25 cellular contexts compared by ENCODE assay signal in the genomic region with DNA sequence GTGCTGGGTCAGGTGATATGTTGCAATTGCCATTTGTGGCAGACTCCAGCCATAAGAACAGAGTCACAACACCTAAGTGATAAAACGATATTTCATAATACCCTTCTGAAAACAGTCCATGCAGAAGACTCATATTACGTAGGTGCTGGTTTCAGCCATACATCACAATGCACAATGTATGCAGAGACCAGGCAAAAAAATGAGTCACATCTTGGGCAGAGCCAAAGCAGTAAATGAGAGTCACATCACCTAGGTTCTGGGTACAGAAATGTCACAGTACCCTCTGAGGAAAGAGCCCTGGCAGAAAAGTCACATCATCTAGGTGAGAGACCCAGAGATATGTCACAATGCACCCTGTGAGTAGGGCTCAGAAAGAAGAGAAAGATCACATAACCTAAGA.
DNase-seq lines count a peak whose midpoint lies in the region; ATAC-seq and TF ChIP-seq lines count a peak whose summit lies in the region.
"Had no signal": no experiment of that assay in that cellular context is flagged by ENCODE, and none has a peak within 500 bp of the region (broad histone marks: within the 10 kb centered on the region; RNA-seq: fewer than 3 reads in every experiment).

No MANE protein-coding gene starts in this region.

- H3K4me1 Mint-ChIP-seq in endodermal cell, result peaks cover 12% of the 10 kb centered on the region
- no peaks in the 10 kb centered on the region for H3K4me1 Mint-ChIP-seq in activated naive CD4-positive, alpha-beta T cell treated with anti-CD3 and anti-CD28 coated beads, Interleukin-2, amount 10 ng/mL, durations not matched to agents 7 days and 5 days
- H3K4me1 Mint-ChIP-seq: CD14-positive monocyte; CD4-positive, alpha-beta memory T cell; CD4-positive, CD25-positive, alpha-beta regulatory T cell; CD8-positive, alpha-beta memory T cell had no signal

- H3K27me3 ChIP-seq in PC-9 (ENCODE audit: insufficient read depth, low read depth), result no peaks in the 10 kb centered on the region
- H3K27me3 ChIP-seq in endodermal cell (ENCODE audit: control insufficient read depth, insufficient read depth, low read length, poor library complexity, severe bottlenecking), result no peaks in the 10 kb centered on the region
- H3K27me3 ChIP-seq: BE2C, BLaER1 had no signal

- no peaks in the 10 kb centered on the region for H3K36me3 Mint-ChIP-seq in endodermal cell (ENCODE audit: low read depth)
- no peaks in the 10 kb centered on the region for H3K36me3 Mint-ChIP-seq in activated naive CD4-positive, alpha-beta T cell treated with anti-CD3 and anti-CD28 coated beads, Interleukin-2, amount 10 ng/mL, durations not matched to agents 7 days and 5 days
- H3K36me3 Mint-ChIP-seq: CD14-positive monocyte; CD4-positive, alpha-beta memory T cell; CD4-positive, CD25-positive, alpha-beta regulatory T cell had no signal

- H3K4me1 ChIP-seq in PC-9 (replicated peaks; ENCODE audit: insufficient read depth) (peaks cover 16% of the 10 kb centered on the region; the same call in 1 of the 2 replicates), endodermal cell (ENCODE audit: control insufficient read depth, insufficient read depth, low read length) (no peaks in the 10 kb centered on the region)
- H3K4me1 ChIP-seq: BE2C had no signal

- peak in 1 of 2 experiments; percentile 53 for DNase-seq in PC-9
- peak; percentile 25 for DNase-seq in epithelial cell of esophagus (ENCODE audit: low read depth)
- DNase-seq in NCI-H446 treated with DMSO at 0.1 percent for 48 hours (lab: John Stamatoyannopoulos, UW), result no peak
- no peak for DNase-seq in endodermal cell
- no peak for DNase-seq in activated naive CD4-positive, alpha-beta T cell treated with anti-CD3 and anti-CD28 coated beads, Interleukin-2, amount 10 ng/mL, durations not matched to agents 7 days and 5 days
- DNase-seq: 8988T; ACHN; BE2C; C1 segment of cervical spinal cord; CD4-positive, alpha-beta memory T cell; CD4-positive, CD25-positive, alpha-beta regulatory T cell; CD8-positive, alpha-beta memory T cell; COR-L47; DMS 273 treated with DMSO at 0.1 percent for 48 hours; DMS153; DMS53; DMS79; DND-41; EL; GDM1 had no signal

- no peaks in the 10 kb centered on the region for H4K20me1 ChIP-seq in PC-9 (ENCODE audit: insufficient read depth)
- H4K20me1 ChIP-seq: BLaER1 had no signal

- no peak for ATAC-seq in HG03280 (IDR thresholded peaks at IDR 0.05; ENCODE audit: unreplicated experiment)
- ATAC-seq: GM12878 had no signal

- H3K79me2 ChIP-seq in PC-9 (ENCODE audit: low read depth), result no peaks in the 10 kb centered on the region

- CTCF ChIA-PET in PC-9 (lab: Charles Lee), result no interaction called here
- CTCF ChIA-PET in activated naive CD4-positive, alpha-beta T cell treated with anti-CD3 and anti-CD28 coated beads, Interleukin-2, amount 10 ng/mL, durations not matched to agents 7 days and 5 days (lab: Charles Lee), result no interaction called here

- POLR2A ChIA-PET in PC-9 (lab: Charles Lee; ENCODE audit: unreplicated experiment), result no interaction called here

- 63 to 76% methylated on average over 2 of the region's 2 CpGs for WGBS in endodermal cell (ENCODE audit: insufficient coverage in 1 of 2, insufficient read length in 1 of 2), 2 experiments

- no TSS peak for BruUV-seq in PC-9 (replicated peaks; lab: Mats Ljungman, UMichigan)

- no peak overlapping the region for H2AFZ ChIP-seq in PC-9

- H3K4me2 ChIP-seq in PC-9, result no peak overlapping the region
- H3K4me2 ChIP-seq: BLaER1 had no signal

- no peak overlapping the region for H3K27ac Mint-ChIP-seq in endodermal cell
- no peak overlapping the region for H3K27ac Mint-ChIP-seq in activated naive CD4-positive, alpha-beta T cell treated with anti-CD3 and anti-CD28 coated beads, Interleukin-2, amount 10 ng/mL, durations not matched to agents 7 days and 5 days
- H3K27ac Mint-ChIP-seq: CD14-positive monocyte; CD4-positive, alpha-beta memory T cell; CD8-positive, alpha-beta memory T cell had no signal

- H3K9me3 ChIP-seq in PC-9 (ENCODE audit: insufficient read depth, low read depth), result peaks cover 44% of the 10 kb centered on the region
- H3K9me3 ChIP-seq in iPS-18c (ENCODE audit: control insufficient read depth, insufficient read depth, low read length), result peaks cover 11% of the 10 kb centered on the region
- H3K9me3 ChIP-seq in endodermal cell (ENCODE audit: control insufficient read depth, low read length), result peaks cover 74% of the 10 kb centered on the region
- H3K9me3 ChIP-seq: BE2C had no signal

- no peak overlapping the region for H3K9ac ChIP-seq in endodermal cell (ENCODE audit: extremely low read depth, low read length, poor library complexity, severe bottlenecking)
- H3K9ac ChIP-seq: BLaER1 had no signal

- no peak for TF ChIP-seq CTCF in PC-9 (conservative IDR thresholded peaks at IDR 0.05)
- no peak for TF ChIP-seq CTCF in epithelial cell of esophagus (IDR thresholded peaks at IDR 0.05; ENCODE audit: insufficient read depth, low read depth, low read length, missing control alignments)
- no peak for TF ChIP-seq CTCF in endodermal cell (conservative IDR thresholded peaks at IDR 0.05)

- H3K4me3 ChIP-seq in PC-9, result no peak overlapping the region
- H3K4me3 ChIP-seq in epithelial cell of esophagus (ENCODE audit: low read length), result no peak overlapping the region
- H3K4me3 ChIP-seq in iPS-18c (ENCODE audit: insufficient read depth, low read depth, low read length), result 0 out of 2 replicates have a peak overlapping the region, but pooled peaks have one; percentile 20
- no peak overlapping the region for H3K4me3 ChIP-seq in endodermal cell (ENCODE audit: low read length)
- H3K4me3 ChIP-seq: BLaER1, GM12878 had no signal

- peaks cover 12% of the 10 kb centered on the region; the same call in 1 of the 2 replicates for H3F3A ChIP-seq in PC-9 (ENCODE audit: insufficient read depth, low read depth)

- no peaks in the 10 kb centered on the region for H3K9me2 ChIP-seq in PC-9 (ENCODE audit: insufficient read depth)

- H3K27ac ChIP-seq in PC-9 (peak overlapping the region; percentile 40), endodermal cell (ENCODE audit: low read depth, low read length) (no peak overlapping the region)
- H3K27ac ChIP-seq: BLaER1 had no signal

- H3K36me3 ChIP-seq in PC-9 (ENCODE audit: low read depth) (0 out of 2 replicates have a peak, but pooled peaks cover 2% of the 10 kb centered on the region), endodermal cell (ENCODE audit: control insufficient read depth, insufficient read depth, low read length) (no peaks in the 10 kb centered on the region)
- H3K36me3 ChIP-seq: BE2C, BLaER1 had no signal

- intact Hi-C loops in PC-9 (cut with micrococcal nuclease; ENCODE audit: unreplicated experiment), result no loop called here

- H3K27me3 Mint-ChIP-seq in endodermal cell (ENCODE audit: insufficient read depth), result no peaks in the 10 kb centered on the region
- H3K27me3 Mint-ChIP-seq in activated naive CD4-positive, alpha-beta T cell treated with anti-CD3 and anti-CD28 coated beads, Interleukin-2, amount 10 ng/mL, durations not matched to agents 7 days and 5 days, result no peaks in the 10 kb centered on the region
- H3K27me3 Mint-ChIP-seq: CD4-positive, CD25-positive, alpha-beta regulatory T cell had no signal

- no peak overlapping the region for H3K4me3 Mint-ChIP-seq in endodermal cell
- H3K4me3 Mint-ChIP-seq in activated naive CD4-positive, alpha-beta T cell treated with anti-CD3 and anti-CD28 coated beads, Interleukin-2, amount 10 ng/mL, durations not matched to agents 7 days and 5 days, result no peak overlapping the region
- H3K4me3 Mint-ChIP-seq: CD14-positive monocyte; CD4-positive, CD25-positive, alpha-beta regulatory T cell; CD8-positive, alpha-beta memory T cell had no signal

- peaks cover 5% of the 10 kb centered on the region for H3K9me3 Mint-ChIP-seq in endodermal cell
- peaks cover 32% of the 10 kb centered on the region for H3K9me3 Mint-ChIP-seq in activated naive CD4-positive, alpha-beta T cell treated with anti-CD3 and anti-CD28 coated beads, Interleukin-2, amount 10 ng/mL, durations not matched to agents 7 days and 5 days
